18 cellular contexts compared by ENCODE assay signal in genomic region chr10:111083222-111084095, GRCh38. TPM values are rescaled to one million over a fixed set of nuclear protein-coding genes. Genes with fewer than 3 reads are reported as not detected.
"Had no signal": no experiment of that assay in that cellular context is flagged by ENCODE, and none has a peak within 500 bp of the region (broad histone marks: within the 10 kb centered on the region; RNA-seq: fewer than 3 reads in every experiment).

No MANE protein-coding gene starts in this region.

- H3K4me3 ChIP-seq: dorsolateral prefrontal cortex, mucosa of descending colon, sigmoid colon, tibial artery had no signal

- H3K27ac ChIP-seq: dorsolateral prefrontal cortex, parathyroid adenoma, sigmoid colon, tibial artery had no signal

- H3K36me3 Mint-ChIP-seq: activated naive CD4-positive, alpha-beta T cell treated with anti-CD3 and anti-CD28 coated beads, Interleukin-2, amount 50 U/mL, for 24 hours; stimulated activated memory B cell treated with anti-CD40 and anti-IgM and Interleukin-4, amounts not matched to agents 10 μg/mL and 1 μg/mL and 100 μg/mL, for 72 hours; T-cell; WTC11 had no signal

- H3K4me1 Mint-ChIP-seq: activated CD4-positive, alpha-beta T cell treated with anti-CD3 and anti-CD28 coated beads for 36 hours; memory B cell; neural crest cell; stimulated activated memory B cell treated with anti-CD40 and anti-IgM and Interleukin-4, amounts not matched to agents 10 μg/mL and 1 μg/mL and 100 μg/mL, for 72 hours had no signal

- H3K9me3 Mint-ChIP-seq: activated naive CD4-positive, alpha-beta T cell treated with anti-CD3 and anti-CD28 coated beads, Interleukin-2, amount 50 U/mL, for 24 hours; neural crest cell; T-cell; WTC11 had no signal

- H3K4me1 ChIP-seq: parathyroid adenoma had no signal

- H3K27ac Mint-ChIP-seq: activated CD4-positive, alpha-beta T cell treated with anti-CD3 and anti-CD28 coated beads for 36 hours; activated naive CD4-positive, alpha-beta T cell treated with anti-CD3 and anti-CD28 coated beads, Interleukin-2, amount 50 U/mL, for 24 hours; memory B cell; stimulated activated memory B cell treated with anti-CD40 and anti-IgM and Interleukin-4, amounts not matched to agents 10 μg/mL and 1 μg/mL and 100 μg/mL, for 72 hours; T-cell; WTC11 had no signal

- DNase-seq: activated CD4-positive, alpha-beta T cell treated with anti-CD3 and anti-CD28 coated beads for 36 hours; activated CD4-positive, alpha-beta T cell treated with anti-CD3 and anti-CD28 coated beads, Interleukin-2, amount 50 U/mL, for 48 hours; activated gamma-delta T cell; dorsolateral prefrontal cortex; mucosa of descending colon; naive B cell; sigmoid colon; stimulated activated CD4-positive, alpha-beta T cell treated with anti-CD3 and anti-CD28 coated beads, Interleukin-4, amount 100 ng/mL, for 24 hours; T-cell; tibial artery had no signal

- ATAC-seq: activated CD4-positive, alpha-beta T cell treated with anti-CD3 and anti-CD28 coated beads for 36 hours; mucosa of descending colon; SK-N-SH treated with all-trans-retinoic acid at 6 μM for 48 hours; stimulated activated memory B cell treated with anti-CD40 and anti-IgM and Interleukin-4, amounts not matched to agents 10 μg/mL and 1 μg/mL and 100 μg/mL, for 72 hours; T-cell; WTC11 had no signal

- H3K9ac ChIP-seq: parathyroid adenoma had no signal

- H3K9me3 ChIP-seq: mucosa of descending colon, sigmoid colon, tibial artery had no signal

- H3K36me3 ChIP-seq: sigmoid colon, tibial artery had no signal

- H3K4me3 Mint-ChIP-seq: activated CD4-positive, alpha-beta T cell treated with anti-CD3 and anti-CD28 coated beads for 36 hours; activated naive CD4-positive, alpha-beta T cell treated with anti-CD3 and anti-CD28 coated beads, Interleukin-2, amount 50 U/mL, for 24 hours; memory B cell; naive B cell; neural crest cell; stimulated activated memory B cell treated with anti-CD40 and anti-IgM and Interleukin-4, amounts not matched to agents 10 μg/mL and 1 μg/mL and 100 μg/mL, for 72 hours; T-cell; WTC11 had no signal

RNA-seq across cellular contexts. Expression of gene ADRA2A, which starts 6.6 kb away (rescaled TPM):
- total RNA-seq: activated CD4-positive, alpha-beta T cell treated with anti-CD3 and anti-CD28 coated beads for 36 hours; kidney epithelial cell had no signal
